In the genomic region with DNA sequence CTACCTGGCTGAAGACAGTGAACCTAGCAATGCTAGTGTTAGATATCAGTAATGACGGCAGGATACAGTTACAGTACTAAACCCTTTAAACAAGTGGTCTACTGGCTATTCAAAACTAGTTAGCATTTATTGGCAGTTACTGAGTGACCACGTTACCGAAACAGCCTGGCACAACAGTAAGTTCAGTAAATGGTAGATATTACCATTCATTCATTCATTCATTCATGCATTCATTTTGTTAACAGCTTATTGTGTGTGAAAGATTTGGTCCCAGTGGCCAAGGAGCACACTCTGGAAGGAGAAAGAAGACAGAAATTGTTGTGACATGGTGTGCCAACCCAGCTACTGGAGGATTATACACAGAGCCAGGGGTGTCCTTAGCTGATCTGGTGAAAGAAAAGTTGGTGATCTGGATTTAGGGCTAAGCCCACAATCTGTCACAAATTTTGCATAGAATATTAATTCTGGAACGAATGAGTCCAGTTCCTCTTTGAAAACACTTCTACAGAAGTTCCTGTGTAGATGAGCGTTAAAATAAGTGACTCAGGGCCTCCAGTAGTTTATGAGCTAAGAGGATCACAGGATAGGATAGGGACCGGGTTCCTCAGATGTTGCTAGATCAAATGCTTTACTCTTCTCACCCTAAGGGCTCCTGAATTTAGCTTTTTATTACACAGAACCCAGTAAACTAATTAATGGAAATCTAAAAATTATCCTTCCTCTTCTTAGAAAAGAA, we compare ENCODE assay signal across 8 cellular contexts.
DNase-seq lines count a peak whose midpoint lies in the region; ATAC-seq, FAIRE-seq and TF ChIP-seq lines count a peak whose summit lies in the region.

No MANE protein-coding gene starts in this region.

- TF ChIP-seq POLR2A in H54 (IDR thresholded peaks at IDR 0.05; ENCODE audit: low read depth, low read length) (no peak), sigmoid colon (IDR thresholded peaks at IDR 0.05) (no peak)

- intact Hi-C loops in PC-9 (cut with micrococcal nuclease; ENCODE audit: unreplicated experiment), result loop anchor here (1.0 to 5.0 kb wide), 3 partner anchors 15 to 114 kb away; no protein-coding TSS in a partner anchor
- intact Hi-C loops in sigmoid colon (cut with DNase I), result loop anchor here (1.0 to 10.0 kb wide), 2 partner anchors 13 to 196 kb away; no protein-coding TSS in a partner anchor

- 60 to 68% methylated on average over 6 of the region's 6 CpGs for WGBS in sigmoid colon, 2 donors

- H3K9me2 ChIP-seq in PC-9 (ENCODE audit: insufficient read depth), result no peaks in the 10 kb centered on the region

- no peak for ATAC-seq in HG02759 (IDR thresholded peaks at IDR 0.05; ENCODE audit: unreplicated experiment)
- no peak for ATAC-seq in HG02852 (IDR thresholded peaks at IDR 0.05; ENCODE audit: unreplicated experiment)

- no peak for TF ChIP-seq EP300 in sigmoid colon (IDR thresholded peaks at IDR 0.05)

- H3K27ac ChIP-seq in PC-9 (no peak overlapping the region), sigmoid colon (peak overlapping the region; percentile 94 to 99 (median 98))

- peaks cover 26% of the 10 kb centered on the region for H3K79me2 ChIP-seq in PC-9 (ENCODE audit: low read depth)

- POLR2A ChIA-PET in PC-9 (lab: Charles Lee; ENCODE audit: unreplicated experiment), result interaction anchor here (0.6 to 1.3 kb wide), 5 partner anchors 14 to 334 kb away, joined by 4 to 26 read pairs (median 5); a partner anchor contains a TSS

- no peaks in the 10 kb centered on the region for H4K20me1 ChIP-seq in PC-9 (ENCODE audit: insufficient read depth)

- H2AFZ ChIP-seq in PC-9, result peak overlapping the region; percentile 86

- no TSS peak for BruUV-seq in PC-9 (replicated peaks; lab: Mats Ljungman, UMichigan)

- no peaks in the 10 kb centered on the region for H3K27me3 ChIP-seq in PC-9 (ENCODE audit: insufficient read depth, low read depth)
- H3K27me3 ChIP-seq in sigmoid colon, result no peaks in the 10 kb centered on the region

- no peak for FAIRE-seq in H54 (lab: Jason Lieb, UNC)

- TF ChIP-seq CTCF in PC-9 (conservative IDR thresholded peaks at IDR 0.05) (no peak), epithelial cell of proximal tubule (conservative IDR thresholded peaks at IDR 0.05; ENCODE audit: low read depth, low read length) (no peak), sigmoid colon (IDR thresholded peaks at IDR 0.05) (no peak)

- H3K9me3 ChIP-seq in PC-9 (ENCODE audit: insufficient read depth, low read depth) (no peaks in the 10 kb centered on the region), sigmoid colon (no peaks in the 10 kb centered on the region)

- no peaks in the 10 kb centered on the region for H3F3A ChIP-seq in PC-9 (ENCODE audit: insufficient read depth, low read depth)

- peak overlapping the region; percentile 78; the same call in 1 of the 2 replicates for H3K4me3 ChIP-seq in PC-9
- peak overlapping the region; percentile 79 for H3K4me3 ChIP-seq in epithelial cell of proximal tubule (ENCODE audit: low read depth, low read length)
- H3K4me3 ChIP-seq in sigmoid colon, result peak overlapping the region in 3 of 4 donors; percentile 76 to 97 (median 85)

- peak overlapping the region; percentile 88 for H3K4me2 ChIP-seq in PC-9

- DNase-seq in H54 (ENCODE audit: insufficient read length, low spot score), result peak; percentile 16
- DNase-seq in PC-9, result no peak
- DNase-seq in epithelial cell of proximal tubule (ENCODE audit: low read depth), result no peak
- DNase-seq in sigmoid colon, result no peak
- no peak for DNase-seq in hypothalamus (lab: John Stamatoyannopoulos, UW)
- no peak for DNase-seq in cerebellum (ENCODE audit: low spot score)

- H3K4me1 ChIP-seq in PC-9 (replicated peaks; ENCODE audit: insufficient read depth), result peaks cover 8% of the 10 kb centered on the region; the same call in 1 of the 2 replicates
- peaks cover 0 to 36% (median 14%) of the 10 kb centered on the region in 4 donors for H3K4me1 ChIP-seq in sigmoid colon

- CTCF ChIA-PET in PC-9 (lab: Charles Lee), result no interaction called here

- H3K36me3 ChIP-seq in PC-9 (ENCODE audit: low read depth), result no peaks in the 10 kb centered on the region
- no peaks in the 10 kb centered on the region for H3K36me3 ChIP-seq in sigmoid colon
